In the genomic region with DNA sequence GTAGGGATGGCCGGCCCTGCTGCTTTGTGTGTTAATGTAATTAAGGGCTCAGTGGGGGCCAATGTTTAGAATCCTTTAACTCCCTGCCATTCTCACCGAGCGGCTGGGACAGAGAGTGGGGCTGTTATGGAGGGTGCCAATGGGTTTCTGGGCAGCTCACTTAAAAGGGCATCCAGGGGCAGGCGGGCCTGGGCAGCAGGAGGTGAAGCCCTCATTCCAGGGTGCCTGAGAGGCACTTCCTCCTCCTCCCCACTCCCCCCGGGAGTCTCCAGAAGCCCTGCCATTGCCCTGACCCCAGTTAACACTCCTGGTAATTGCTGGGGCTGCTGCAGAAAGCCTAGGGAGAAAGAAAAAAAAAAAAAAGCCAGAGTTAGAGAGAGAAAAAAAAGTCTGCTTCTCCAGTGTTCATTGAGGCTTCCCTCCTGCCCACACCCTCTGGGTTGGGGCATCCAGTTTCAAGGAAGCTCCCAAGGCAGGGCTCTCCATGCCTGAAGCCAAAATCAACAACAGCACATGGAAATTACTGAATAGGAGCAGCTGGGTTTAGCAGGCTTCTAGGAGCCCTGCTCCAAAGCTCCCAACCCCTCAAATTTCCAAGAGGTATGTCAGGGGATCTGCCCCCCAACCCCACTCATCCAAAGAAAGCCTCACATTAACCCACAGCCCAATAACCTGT, we compare ENCODE assay signal across 9 cellular contexts. TPM values are rescaled to one million over a fixed set of nuclear protein-coding genes. Genes with fewer than 3 reads are reported as not detected.
A peak's percentile ranks its signal among the peaks of the same experiment; 100 is the strongest.
DNase-seq lines count a peak whose midpoint lies in the region; ATAC-seq, FAIRE-seq and TF ChIP-seq lines count a peak whose summit lies in the region.
"Had no signal": no experiment of that assay in that cellular context is flagged by ENCODE, and none has a peak within 500 bp of the region (broad histone marks: within the 10 kb centered on the region; RNA-seq: fewer than 3 reads in every experiment).

No MANE protein-coding gene starts in this region.

- DNase-seq in DMS79 treated with DMSO at 0.1 percent for 48 hours (lab: John Stamatoyannopoulos, UW) (peak; percentile 35), DMS79 (lab: John Stamatoyannopoulos, UW) (no peak), astrocyte of the hippocampus (ENCODE audit: low read depth, low spot score) (peak; percentile 82), kidney (peak; percentile 81), uterus (no peak), T-helper 17 cell (no peak), T-helper 9 cell (no peak)

- H3K36me3 ChIP-seq in kidney (ENCODE audit: control insufficient read depth in 1 of 2, insufficient read depth in 2 of 2, low read length in 2 of 2) = no peaks in the 10 kb centered on the region
- no peaks in the 10 kb centered on the region for H3K36me3 ChIP-seq in uterus

- no peaks in the 10 kb centered on the region for H3K36me3 Mint-ChIP-seq in T-helper 17 cell (ENCODE audit: low read depth)

- H3K4me1 Mint-ChIP-seq in T-helper 17 cell = peaks cover 2% of the 10 kb centered on the region

- ATAC-seq in T-helper 17 cell (no peak), HG02571 (IDR thresholded peaks at IDR 0.05; ENCODE audit: unreplicated experiment) (no peak)

- H3K27me3 Mint-ChIP-seq in T-helper 17 cell = peaks cover 39% of the 10 kb centered on the region

- H3K4me3 ChIP-seq in kidney (ENCODE audit: low read length in 2 of 2) (no peak overlapping the region), uterus (no peak overlapping the region)

- intact Hi-C loops in kidney (cut with DNase I) = no loop called here
- intact Hi-C loops in uterus (cut with DNase I; ENCODE audit: low total_unique reads) = no loop called here

- no peak overlapping the region for H3K27ac ChIP-seq in kidney (ENCODE audit: low read depth in 2 of 2, low read length in 2 of 2)
- peak overlapping the region; percentile 12 to 52 for H3K27ac ChIP-seq in uterus

- H3K27ac Mint-ChIP-seq in T-helper 17 cell = no peak overlapping the region

- H3K4me3 Mint-ChIP-seq in T-helper 17 cell = no peak overlapping the region

- H3K9ac ChIP-seq in kidney (ENCODE audit: low read length in 2 of 2) = no peak overlapping the region

- H3K4me1 ChIP-seq in kidney (ENCODE audit: control insufficient read depth in 1 of 2, insufficient read depth in 1 of 2, low read depth in 1 of 2, low read length in 2 of 2) = peaks cover 56 to 58% of the 10 kb centered on the region in 2 donors
- peaks cover 0 to 18% of the 10 kb centered on the region in 2 donors for H3K4me1 ChIP-seq in uterus

- TF ChIP-seq CTCF in kidney (IDR thresholded peaks at IDR 0.05; ENCODE audit: borderline replicate concordance, extremely low read depth, insufficient read depth) (no peak), uterus (IDR thresholded peaks at IDR 0.05) (no peak)

- FAIRE-seq in kidney (lab: Jason Lieb, UNC) = no peak
- FAIRE-seq: bronchial epithelial cell had no signal

- H3K27me3 ChIP-seq in uterus = no peaks in the 10 kb centered on the region

- H3K9me3 ChIP-seq in kidney (ENCODE audit: control insufficient read depth in 1 of 2, low read length in 2 of 2) = no peaks in the 10 kb centered on the region
- H3K9me3 ChIP-seq in uterus = no peaks in the 10 kb centered on the region
- H3K9me3 ChIP-seq in T-helper 17 cell (ENCODE audit: control insufficient read depth, low read length, poor library complexity, severe bottlenecking) = no peaks in the 10 kb centered on the region

- TF ChIP-seq POLR2A in uterus (IDR thresholded peaks at IDR 0.05) = no peak

RNA-seq across cellular contexts. Expression of gene CUEDC1, which starts 28.0 kb away (rescaled TPM):
- total RNA-seq in kidney = 52.3 TPM
- polyA plus RNA-seq in kidney (ENCODE audit: insufficient read depth, low read depth, low replicate concordance) = 33.0 TPM
- total RNA-seq in uterus = 10 to 100 TPM in 3 of 4 donors, 1 to 10 TPM in 1; 7.9 to 63.6 (median 18.8) TPM
- under 1 TPM; 0.21 to 0.82 TPM for total RNA-seq in T-helper 17 cell

Comparison
In these comparisons a context has a peak if more than half of its experiments do, and no peak if none do; other contexts are left out.
1. DNase-seq: peak in DMS79 treated with DMSO at 0.1 percent for 48 hours (single experiment), astrocyte of the hippocampus (single experiment) and kidney (single experiment); none in DMS79 (single experiment), uterus (0 of 2), T-helper 17 cell (0 of 3) and T-helper 9 cell (single experiment).
2. H3K27ac ChIP-seq: peak in uterus (2 of 2); none in kidney (0 of 2).
3. RNA of gene CUEDC1, which starts 28.0 kb away (total RNA-seq): 52.3 TPM in kidney (single experiment) and 7.9 to 63.6 TPM in uterus; 0.21 to 0.82 TPM in T-helper 17 cell; every median in the first group is over 4 times any median in the second.